19 cellular contexts compared by ENCODE assay signal in the genomic region with DNA sequence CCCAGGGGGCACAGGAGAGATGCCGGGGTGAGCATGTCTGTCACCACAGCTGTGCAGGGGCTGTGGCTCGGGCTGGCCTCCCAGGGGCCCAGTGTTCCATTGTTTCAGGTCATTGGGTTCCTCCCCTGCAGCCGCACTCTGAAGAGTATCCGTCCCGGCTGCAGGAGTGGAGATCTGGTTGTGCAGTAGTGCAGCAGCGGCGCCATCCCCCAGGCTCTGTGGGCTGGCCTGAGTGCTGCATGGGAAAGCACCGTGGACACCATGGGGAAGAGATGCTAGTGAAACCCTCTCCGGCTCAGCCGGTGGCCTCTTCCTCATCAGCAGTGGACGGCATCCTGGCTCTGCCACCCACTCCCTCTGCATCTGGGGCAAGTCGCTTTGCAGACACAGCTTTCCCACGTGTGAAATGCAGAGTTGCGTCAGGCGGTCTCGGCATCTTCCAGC. TPM values are rescaled to one million over a fixed set of nuclear protein-coding genes. Genes with fewer than 3 reads are reported as not detected.
DNase-seq lines count a peak whose midpoint lies in the region; ATAC-seq and TF ChIP-seq lines count a peak whose summit lies in the region.
"Had no signal": no experiment of that assay in that cellular context is flagged by ENCODE, and none has a peak within 500 bp of the region (broad histone marks: within the 10 kb centered on the region; RNA-seq: fewer than 3 reads in every experiment).

No MANE protein-coding gene starts in this region.

- H3K9me3 ChIP-seq in BLaER1 (peaks cover 10% of the 10 kb centered on the region; the same call in 1 of the 2 replicates), left ventricle myocardium inferior (replicated peaks) (no peaks in the 10 kb centered on the region), gastroesophageal sphincter (no peaks in the 10 kb centered on the region)
- H3K9me3 ChIP-seq: prostate gland had no signal

- H3K27ac Mint-ChIP-seq in T-cell, result peak overlapping the region; percentile 94 to 96

- TF ChIP-seq POLR2A in gastroesophageal sphincter (IDR thresholded peaks at IDR 0.05), result no peak

- POLR2A ChIA-PET in T-cell (lab: Charles Lee), result no interaction called here

- H3K4me3 ChIP-seq in BLaER1 (peak overlapping the region; percentile 66), left ventricle myocardium inferior (no peak overlapping the region), gastroesophageal sphincter (no peak overlapping the region)
- H3K4me3 ChIP-seq: prostate gland had no signal

- no peak for DNase-seq in T-cell
- DNase-seq in left ventricle myocardium inferior, result peak; percentile 46
- DNase-seq in posterior vena cava (ENCODE audit: low spot score), result peak; percentile 87
- DNase-seq in RKO (ENCODE audit: low spot score), result no peak
- DNase-seq in activated gamma-delta T cell treated with Interleukin-2 at 50 U/mL for 16 hours, result no peak
- no peak for DNase-seq in stimulated activated CD4-positive, alpha-beta T cell treated with anti-CD3 and anti-CD28 coated beads, Interleukin-2, amount 100 ng/mL, for 24 hours
- DNase-seq: ACHN; activated naive CD4-positive, alpha-beta T cell treated with Interleukin-2 at 50 U/mL for 16 hours; brain microvascular endothelial cell; effector CD4-positive, alpha-beta T cell; foreskin keratinocyte; HCEC 1CT; OCI-M1; stimulated activated CD4-positive, alpha-beta T cell treated with anti-CD3 and anti-CD28 coated beads, Interleukin-1b, Interleukin-23, amount 100 ng/mL, for 48 hours; stimulated activated CD8-positive, alpha-beta memory T cell treated with anti-CD3 and anti-CD28 coated beads, Interleukin-4, amount 100 ng/mL, for 48 hours had no signal

- peak overlapping the region; percentile 99 for H3K27ac ChIP-seq in BLaER1
- peak overlapping the region; percentile 51 for H3K27ac ChIP-seq in left ventricle myocardium inferior (replicated peaks)
- H3K27ac ChIP-seq in gastroesophageal sphincter, result peak overlapping the region in 2 of 4 donors; percentile 56 to 60
- H3K27ac ChIP-seq: brain microvascular endothelial cell, foreskin keratinocyte, prostate gland, VCaP had no signal

- no peaks in the 10 kb centered on the region for H3K27me3 Mint-ChIP-seq in T-cell

- H3K4me1 ChIP-seq in BLaER1 (peaks cover 100% of the 10 kb centered on the region), left ventricle myocardium inferior (peaks cover 44% of the 10 kb centered on the region), gastroesophageal sphincter (peaks cover 0 to 43% (median 13%) of the 10 kb centered on the region in 3 donors)

- no peak for TF ChIP-seq EP300 in gastroesophageal sphincter (IDR thresholded peaks at IDR 0.05)

- H4K20me1 ChIP-seq in BLaER1, result no peaks in the 10 kb centered on the region

- H3K9ac ChIP-seq in BLaER1, result peak overlapping the region; percentile 89

- H3K36me3 Mint-ChIP-seq in T-cell, result peaks cover 12% of the 10 kb centered on the region

- H3K4me3 Mint-ChIP-seq in T-cell, result no peak overlapping the region

- intact Hi-C loops in left ventricle myocardium inferior (cut with micrococcal nuclease) (no loop called here), posterior vena cava (cut with DNase I) (no loop called here)

- H3K27me3 ChIP-seq in BLaER1 (no peaks in the 10 kb centered on the region), left ventricle myocardium inferior (ENCODE audit: low read depth) (no peaks in the 10 kb centered on the region), gastroesophageal sphincter (no peaks in the 10 kb centered on the region)
- H3K27me3 ChIP-seq: brain microvascular endothelial cell, foreskin keratinocyte had no signal

- H3K9me3 Mint-ChIP-seq in T-cell, result no peaks in the 10 kb centered on the region

- WGBS in gastroesophageal sphincter (ENCODE audit: low coverage in 1 of 2), 2 donors, result 87% methylated on average over 3 of the region's 16 CpGs; no CpG with 5 or more reads in 1 of the 2 donors

- peaks cover 19% of the 10 kb centered on the region for H3K36me3 ChIP-seq in BLaER1
- no peaks in the 10 kb centered on the region for H3K36me3 ChIP-seq in left ventricle myocardium inferior
- H3K36me3 ChIP-seq in gastroesophageal sphincter, result peaks cover 0 to 8% of the 10 kb centered on the region in 2 donors
- H3K36me3 ChIP-seq: brain microvascular endothelial cell, prostate gland had no signal

- ATAC-seq in T-cell (replicated peaks in 1 of 4) (no peak), gastroesophageal sphincter (no peak)
- ATAC-seq: foreskin keratinocyte had no signal

- peak overlapping the region; percentile 99 for H3K4me2 ChIP-seq in BLaER1

- no peak for TF ChIP-seq CTCF in left ventricle myocardium inferior (IDR thresholded peaks at IDR 0.05; ENCODE audit: borderline replicate concordance)
- no peak for TF ChIP-seq CTCF in gastroesophageal sphincter (IDR thresholded peaks at IDR 0.05)

- CTCF ChIA-PET in T-cell (lab: Charles Lee), result no interaction called here

- H3K4me1 Mint-ChIP-seq in T-cell, result peaks cover 83 to 92% (median 87%) of the 10 kb centered on the region in 3 donors

RNA-seq across cellular contexts. Expression of a gene that starts 29.2 kb away (rescaled TPM):
- total RNA-seq in T-cell, result 10 to 100 TPM; 44.2 to 73.8 (median 62.3) TPM
- 36.1 TPM for total RNA-seq in left ventricle myocardium inferior
- total RNA-seq in posterior vena cava, result 10 to 100 TPM; 30.5 to 42.6 TPM
- 10 to 100 TPM; 42.5 to 54.2 (median 45.0) TPM for total RNA-seq in gastroesophageal sphincter

Comparison
In these comparisons a context has a peak if more than half of its experiments do, and no peak if none do; other contexts are left out.
1. DNase-seq: peak in left ventricle myocardium inferior (single experiment) and posterior vena cava (single experiment); none in T-cell (0 of 34), RKO (single experiment), activated gamma-delta T cell treated with Interleukin-2 at 50 U/mL for 16 hours (single experiment) and stimulated activated CD4-positive, alpha-beta T cell treated with anti-CD3 and anti-CD28 coated beads, Interleukin-2, amount 100 ng/mL, for 24 hours (0 of 2).